Comparison of ENCODE assay signal across 9 cellular contexts in the genomic region with DNA sequence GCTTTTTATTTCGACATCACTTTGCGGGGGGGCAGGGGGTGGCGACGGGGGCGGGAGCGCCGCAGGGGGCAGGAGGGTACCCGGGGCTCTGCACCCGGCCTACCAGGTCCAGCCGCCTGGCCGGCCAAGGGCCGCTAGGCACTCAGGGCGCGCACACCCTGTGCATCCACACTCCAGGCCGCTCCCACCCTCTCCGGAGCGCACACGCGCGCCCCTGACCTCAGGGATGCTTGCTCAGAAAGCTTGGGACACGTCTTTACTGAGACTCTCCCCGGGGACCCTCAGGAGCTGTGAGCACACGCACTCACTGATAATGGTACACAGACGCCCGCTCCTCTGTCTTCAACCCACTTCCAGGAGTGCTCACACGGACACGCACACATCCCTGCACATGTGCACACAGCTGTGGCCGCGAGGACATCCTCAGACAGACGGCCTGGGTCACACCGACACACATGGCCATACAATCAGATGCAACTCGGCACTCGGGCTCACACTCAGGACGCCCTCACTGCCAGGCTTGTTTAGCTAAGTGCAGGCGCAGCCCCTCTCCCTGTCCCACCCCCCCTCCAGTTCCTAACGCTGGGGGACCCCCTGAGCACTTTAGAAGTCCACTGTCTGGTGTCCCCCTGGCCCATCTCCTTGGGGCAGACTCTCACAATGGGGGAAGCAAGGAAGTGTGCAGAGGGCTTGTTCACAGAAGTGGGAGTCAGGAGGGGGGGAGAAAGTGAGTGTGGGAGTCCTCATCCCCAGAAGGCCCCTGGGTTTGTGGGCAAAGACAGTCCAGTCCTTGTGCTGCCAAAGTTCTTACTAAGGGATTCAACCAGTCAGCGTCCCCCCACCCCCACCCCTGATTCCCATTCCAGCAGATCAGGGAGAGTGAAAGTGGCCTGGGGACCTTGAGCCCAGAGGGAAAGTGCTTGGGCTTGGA.
DNase-seq lines count a peak whose midpoint lies in the region; ATAC-seq and TF ChIP-seq lines count a peak whose summit lies in the region.
"Had no signal": no experiment of that assay in that cellular context is flagged by ENCODE, and none has a peak within 500 bp of the region (broad histone marks: within the 10 kb centered on the region; RNA-seq: fewer than 3 reads in every experiment).

No MANE protein-coding gene starts in this region.

- no peaks in the 10 kb centered on the region for H3K9me3 ChIP-seq in iPS-15b (ENCODE audit: control insufficient read depth, insufficient read depth, low read length)
- H3K9me3 ChIP-seq: Peyer's patch had no signal

- ATAC-seq in GM18511 (IDR thresholded peaks at IDR 0.05; ENCODE audit: unreplicated experiment) (no peak), HG03442 (IDR thresholded peaks at IDR 0.05; ENCODE audit: unreplicated experiment) (no peak), HG03432 (IDR thresholded peaks at IDR 0.05; ENCODE audit: unreplicated experiment) (no peak)

- peaks cover 95% of the 10 kb centered on the region for H3K27me3 ChIP-seq in iPS-15b (ENCODE audit: control insufficient read depth, insufficient read depth, low read length)

- TF ChIP-seq POLR2A in NB4 (IDR thresholded peaks at IDR 0.05; ENCODE audit: extremely low read depth, insufficient read length), result no peak

- H3K9ac ChIP-seq in iPS-15b (ENCODE audit: low read depth, low read length), result no peak overlapping the region

- TF ChIP-seq CTCF in NB4 (IDR thresholded peaks at IDR 0.05; ENCODE audit: low read depth, low read length) (no peak), retinal pigment epithelial cell (conservative IDR thresholded peaks at IDR 0.05; ENCODE audit: low read depth, low read length) (no peak)

- DNase-seq in CMK (ENCODE audit: low read depth) (peak; percentile 63), NB4 (ENCODE audit: low read depth) (peak; percentile 57), retinal pigment epithelial cell (ENCODE audit: low read depth) (no peak), NCI-H345 (lab: John Stamatoyannopoulos, UW) (no peak)

- no peaks in the 10 kb centered on the region for H3K36me3 ChIP-seq in iPS-15b (ENCODE audit: control insufficient read depth, insufficient read depth, low read length)
- H3K36me3 ChIP-seq: Peyer's patch had no signal

- H3K4me3 ChIP-seq in NB4 (ENCODE audit: low read depth, low read length) (peak overlapping the region; percentile 88), iPS-15b (ENCODE audit: low read depth, low read length) (peak overlapping the region; percentile 6), retinal pigment epithelial cell (ENCODE audit: low read length) (peak overlapping the region; percentile 78)

- H3K4me1 ChIP-seq in iPS-15b (ENCODE audit: control insufficient read depth, insufficient read depth, low read length), result peaks cover 10% of the 10 kb centered on the region

Comparison
In these comparisons a context has a peak if more than half of its experiments do, and no peak if none do; other contexts are left out.
1. DNase-seq: peak in CMK (single experiment) and NB4 (single experiment); none in retinal pigment epithelial cell (single experiment) and NCI-H345 (single experiment).
2. H3K4me3 ChIP-seq: peak in every context shown above with its lines; median percentile 88 in NB4; 78 in retinal pigment epithelial cell; 6 in iPS-15b.